ENCODE assay signal across 16 cellular contexts in the genomic region with DNA sequence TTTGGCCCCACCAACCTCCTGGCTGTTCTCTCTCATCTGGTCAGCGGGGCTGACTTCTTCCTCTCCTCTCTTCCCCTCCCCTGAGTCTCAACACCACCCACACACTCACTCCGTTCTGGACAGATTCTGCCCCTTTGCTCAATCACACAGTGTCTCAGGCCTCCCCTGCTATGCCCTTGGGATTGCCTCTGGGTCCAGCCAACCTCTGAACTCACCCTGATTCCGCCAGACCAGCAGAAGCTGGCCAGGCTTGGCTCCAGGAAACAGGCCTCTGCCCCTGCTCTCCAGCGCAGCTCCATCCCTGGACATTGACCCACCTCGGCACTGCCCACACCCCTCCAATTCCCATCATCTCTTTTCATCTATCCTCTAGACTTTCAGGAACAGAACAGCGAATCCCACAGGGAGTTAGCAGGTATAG. TPM values are rescaled to one million over a fixed set of nuclear protein-coding genes. Genes with fewer than 3 reads are reported as not detected.
DNase-seq lines count a peak whose midpoint lies in the region; ATAC-seq and TF ChIP-seq lines count a peak whose summit lies in the region.
"Had no signal": no experiment of that assay in that cellular context is flagged by ENCODE, and none has a peak within 500 bp of the region (broad histone marks: within the 10 kb centered on the region; RNA-seq: fewer than 3 reads in every experiment).

No MANE protein-coding gene starts in this region.

- H3K4me1 Mint-ChIP-seq in naive B cell = peaks cover 23 to 42% (median 28%) of the 10 kb centered on the region in 3 donors
- peaks cover 7% of the 10 kb centered on the region for H3K4me1 Mint-ChIP-seq in activated CD4-positive, alpha-beta memory T cell treated with anti-CD3 and anti-CD28 coated beads for 36 hours (ENCODE audit: low read depth)
- peaks cover 11% of the 10 kb centered on the region for H3K4me1 Mint-ChIP-seq in activated CD4-positive, alpha-beta T cell treated with anti-CD3 and anti-CD28 coated beads, Interleukin-2, amount 10 ng/mL, durations not matched to agents 24 days and 14 days

- TF ChIP-seq CTCF in RWPE1 (conservative IDR thresholded peaks at IDR 0.05; ENCODE audit: low read depth) (no peak), fibroblast of mammary gland (conservative IDR thresholded peaks at IDR 0.05; ENCODE audit: control insufficient read depth, insufficient read depth, low read depth, low read length) (no peak), suprapubic skin (IDR thresholded peaks at IDR 0.05) (no peak)

- 66% methylated on average over 6 of the region's 6 CpGs for WGBS in suprapubic skin

- H3K9me3 Mint-ChIP-seq in naive B cell = no peaks in the 10 kb centered on the region
- no peaks in the 10 kb centered on the region for H3K9me3 Mint-ChIP-seq in activated CD4-positive, alpha-beta memory T cell treated with anti-CD3 and anti-CD28 coated beads for 36 hours
- no peaks in the 10 kb centered on the region for H3K9me3 Mint-ChIP-seq in activated CD4-positive, alpha-beta T cell treated with anti-CD3 and anti-CD28 coated beads, Interleukin-2, amount 10 ng/mL, durations not matched to agents 24 days and 14 days
- H3K9me3 Mint-ChIP-seq: activated naive CD8-positive, alpha-beta T cell treated with anti-CD3 and anti-CD28 coated beads for 36 hours; dendritic cell treated with granulocyte-macrophage colony-stimulating factor and Interleukin-4, amounts not matched to agents 40 ng/mL and 50 ng/mL, for 4 days had no signal

- no peaks in the 10 kb centered on the region for H3K36me3 ChIP-seq in suprapubic skin

- TF ChIP-seq EP300 in suprapubic skin (IDR thresholded peaks at IDR 0.05) = no peak

- no peaks in the 10 kb centered on the region for H3K9me3 ChIP-seq in suprapubic skin

- DNase-seq in RWPE1 (ENCODE audit: low spot score) = no peak
- DNase-seq in fibroblast of mammary gland (ENCODE audit: low read depth) = peak; percentile 86
- DNase-seq in naive B cell = no peak
- no peak for DNase-seq in suprapubic skin (ENCODE audit: low spot score in 2 of 2)
- DNase-seq in NCI-H1930 (lab: John Stamatoyannopoulos, UW) = no peak
- no peak for DNase-seq in activated CD4-positive, alpha-beta memory T cell treated with anti-CD3 and anti-CD28 coated beads for 36 hours
- DNase-seq in activated CD4-positive, alpha-beta T cell treated with anti-CD3 and anti-CD28 coated beads, Interleukin-2, amount 10 ng/mL, durations not matched to agents 24 days and 14 days = no peak
- DNase-seq in activated naive CD4-positive, alpha-beta T cell treated with Interleukin-2 at 50 U/mL for 16 hours = no peak
- DNase-seq: activated naive CD8-positive, alpha-beta T cell treated with anti-CD3 and anti-CD28 coated beads for 36 hours; C1 segment of cervical spinal cord; EL; NCI-H2107; NK-92 treated with Interleukin-12 subunit alpha and Interleukin-12 subunit beta, amount 100 ng/mL, for 24 hours; stimulated activated CD4-positive, alpha-beta T cell treated with anti-CD3 and anti-CD28 coated beads, Interleukin-12 subunit alpha, Interleukin-12 subunit beta, amount 100 ng/mL, for 4 hours had no signal

- H3K4me3 ChIP-seq in fibroblast of mammary gland (ENCODE audit: control insufficient read depth, low read depth, low read length) (no peak overlapping the region), suprapubic skin (no peak overlapping the region)

- peak overlapping the region in 1 of 8 donors; percentile 69 for H3K4me3 Mint-ChIP-seq in naive B cell
- H3K4me3 Mint-ChIP-seq in activated CD4-positive, alpha-beta memory T cell treated with anti-CD3 and anti-CD28 coated beads for 36 hours = no peak overlapping the region
- H3K4me3 Mint-ChIP-seq in activated CD4-positive, alpha-beta T cell treated with anti-CD3 and anti-CD28 coated beads, Interleukin-2, amount 10 ng/mL, durations not matched to agents 24 days and 14 days = no peak overlapping the region
- H3K4me3 Mint-ChIP-seq: activated naive CD8-positive, alpha-beta T cell treated with anti-CD3 and anti-CD28 coated beads for 36 hours; dendritic cell treated with granulocyte-macrophage colony-stimulating factor and Interleukin-4, amounts not matched to agents 40 ng/mL and 50 ng/mL, for 4 days had no signal

- peak overlapping the region in 4 of 6 donors; percentile 19 to 92 (median 53) for H3K27ac Mint-ChIP-seq in naive B cell
- no peak overlapping the region for H3K27ac Mint-ChIP-seq in activated CD4-positive, alpha-beta memory T cell treated with anti-CD3 and anti-CD28 coated beads for 36 hours
- H3K27ac Mint-ChIP-seq in activated CD4-positive, alpha-beta T cell treated with anti-CD3 and anti-CD28 coated beads, Interleukin-2, amount 10 ng/mL, durations not matched to agents 24 days and 14 days = no peak overlapping the region
- H3K27ac Mint-ChIP-seq: activated naive CD8-positive, alpha-beta T cell treated with anti-CD3 and anti-CD28 coated beads for 36 hours; dendritic cell treated with granulocyte-macrophage colony-stimulating factor and Interleukin-4, amounts not matched to agents 40 ng/mL and 50 ng/mL, for 4 days had no signal

- H3K4me1 ChIP-seq in suprapubic skin = peaks cover 33% of the 10 kb centered on the region

- TF ChIP-seq POLR2A in suprapubic skin (IDR thresholded peaks at IDR 0.05) = no peak

- CTCF ChIA-PET in RWPE1 (lab: Yijun Ruan, JAX) = no interaction called here
- CTCF ChIA-PET in activated CD4-positive, alpha-beta memory T cell treated with anti-CD3 and anti-CD28 coated beads for 36 hours (lab: Charles Lee) = interaction anchor here (1.7 to 4.2 kb wide), 2 partner anchors 25 kb away, joined by 7 to 16 read pairs; no protein-coding TSS in a partner anchor

- intact Hi-C loops in activated CD4-positive, alpha-beta memory T cell treated with anti-CD3 and anti-CD28 coated beads for 36 hours (cut with micrococcal nuclease) = no loop called here
- intact Hi-C loops in activated CD4-positive, alpha-beta T cell treated with anti-CD3 and anti-CD28 coated beads, Interleukin-2, amount 10 ng/mL, durations not matched to agents 24 days and 14 days (cut with micrococcal nuclease) = no loop called here

- POLR2A ChIA-PET in RWPE1 (lab: Yijun Ruan, JAX; ENCODE audit: low non-redundant PET) = interaction anchor here (0.5 kb wide), 1 partner anchor 22 kb away, joined by 6 read pairs; a partner anchor contains a TSS
- POLR2A ChIA-PET in activated CD4-positive, alpha-beta memory T cell treated with anti-CD3 and anti-CD28 coated beads for 36 hours (lab: Charles Lee) = no interaction called here

- H3K27ac ChIP-seq in RWPE1 (peak overlapping the region; percentile 43), suprapubic skin (peak overlapping the region; percentile 55)

- H3K27me3 Mint-ChIP-seq in naive B cell = no peaks in the 10 kb centered on the region
- H3K27me3 Mint-ChIP-seq in activated CD4-positive, alpha-beta memory T cell treated with anti-CD3 and anti-CD28 coated beads for 36 hours = no peaks in the 10 kb centered on the region
- H3K27me3 Mint-ChIP-seq in activated CD4-positive, alpha-beta T cell treated with anti-CD3 and anti-CD28 coated beads, Interleukin-2, amount 10 ng/mL, durations not matched to agents 24 days and 14 days = peaks cover 4% of the 10 kb centered on the region

- no peak for ATAC-seq in naive B cell (ENCODE audit: low read depth in 2 of 2)

- no peaks in the 10 kb centered on the region for H3K27me3 ChIP-seq in suprapubic skin

- H3K36me3 Mint-ChIP-seq in naive B cell = no peaks in the 10 kb centered on the region
- no peaks in the 10 kb centered on the region for H3K36me3 Mint-ChIP-seq in activated CD4-positive, alpha-beta memory T cell treated with anti-CD3 and anti-CD28 coated beads for 36 hours
- peaks cover 13% of the 10 kb centered on the region for H3K36me3 Mint-ChIP-seq in activated CD4-positive, alpha-beta T cell treated with anti-CD3 and anti-CD28 coated beads, Interleukin-2, amount 10 ng/mL, durations not matched to agents 24 days and 14 days (ENCODE audit: low read depth)

RNA-seq across cellular contexts. Expression of a gene that starts 22.1 kb away (rescaled TPM):
- 1 to 10 TPM in 3 of 6 donors, under 1 TPM in 3; 0.15 to 2.3 (median 0.91) TPM for polyA plus RNA-seq in naive B cell (ENCODE audit: low read depth in 6 of 6)
- total RNA-seq in suprapubic skin = 100 to 1,000 TPM in 1 of 4 donors, 10 to 100 TPM in 3; 46.7 to 103 (median 60.1) TPM
- 10 to 100 TPM in 1 of 2 experiments, 1 to 10 TPM in 1; 8.3 to 12.1 TPM for total RNA-seq in activated CD4-positive, alpha-beta memory T cell treated with anti-CD3 and anti-CD28 coated beads for 36 hours
- 33.9 and 34.7 TPM in 2 replicates for total RNA-seq in activated CD4-positive, alpha-beta T cell treated with anti-CD3 and anti-CD28 coated beads, Interleukin-2, amount 10 ng/mL, durations not matched to agents 24 days and 14 days

RNA-seq across cellular contexts. Expression of a gene that starts 53.2 kb away (rescaled TPM):
- 100 to 1,000 TPM; 106 to 197 (median 132) TPM for polyA plus RNA-seq in naive B cell (ENCODE audit: low read depth in 6 of 6)
- total RNA-seq in suprapubic skin = 1 to 10 TPM; 3.0 to 9.2 (median 5.9) TPM
- total RNA-seq in activated CD4-positive, alpha-beta memory T cell treated with anti-CD3 and anti-CD28 coated beads for 36 hours = under 1 TPM; 0.24 to 0.27 TPM
- total RNA-seq in activated CD4-positive, alpha-beta T cell treated with anti-CD3 and anti-CD28 coated beads, Interleukin-2, amount 10 ng/mL, durations not matched to agents 24 days and 14 days = 0.19 and 0.21 TPM in 2 replicates
- total RNA-seq: fibroblast of villous mesenchyme had no signal

Comparison
In these comparisons a context has a peak if more than half of its experiments do, and no peak if none do; other contexts are left out.
1. H3K27ac Mint-ChIP-seq: peak in naive B cell (4 of 6); none in activated CD4-positive, alpha-beta memory T cell treated with anti-CD3 and anti-CD28 coated beads for 36 hours (single experiment) and activated CD4-positive, alpha-beta T cell treated with anti-CD3 and anti-CD28 coated beads, Interleukin-2, amount 10 ng/mL, durations not matched to agents 24 days and 14 days (single experiment).